ENCODE assay signal across 28 cellular contexts in the genomic region with DNA sequence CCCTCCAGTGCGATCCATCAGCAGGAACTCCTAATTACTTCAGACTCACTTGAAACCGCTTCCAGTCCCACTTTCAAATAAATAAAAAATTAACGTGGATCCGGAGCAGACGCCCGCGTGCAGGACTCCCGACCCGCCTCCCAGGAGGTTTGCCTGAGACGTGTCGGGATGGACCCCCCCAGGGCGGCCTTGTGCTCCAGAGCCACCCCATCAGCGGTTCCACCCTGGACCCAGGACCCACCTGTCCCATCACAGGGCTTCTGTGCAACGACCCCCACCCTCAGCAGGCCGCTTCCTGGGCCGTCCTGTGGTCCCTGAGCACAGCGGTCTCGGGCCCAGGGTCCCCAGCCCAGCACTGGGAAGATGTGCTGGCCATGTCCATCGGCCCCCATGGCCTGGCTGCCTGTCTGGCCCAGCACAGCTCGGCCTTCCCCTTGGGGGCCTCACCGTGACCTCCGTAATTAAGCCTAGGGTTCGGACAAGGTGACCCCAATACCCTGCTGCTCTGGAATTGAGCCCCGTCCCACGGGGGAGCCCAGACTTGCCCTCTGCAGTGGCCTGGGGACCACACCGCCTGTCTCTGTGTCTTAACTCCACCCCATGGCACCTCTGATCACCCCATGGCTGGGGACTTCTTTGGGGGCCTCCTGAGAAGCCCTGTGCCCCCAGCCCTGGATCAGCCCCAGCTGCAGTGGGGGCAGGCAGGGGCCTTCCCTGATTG.
"Had no signal": no experiment of that assay in that cellular context is flagged by ENCODE, and none has a peak within 500 bp of the region (broad histone marks: within the 10 kb centered on the region; RNA-seq: fewer than 3 reads in every experiment).

No MANE protein-coding gene starts in this region.

- H3K36me3 ChIP-seq: cardiac muscle cell, MG63, Peyer's patch had no signal

- ATAC-seq: activated CD8-positive, alpha-beta T cell treated with anti-CD3 and anti-CD28 coated beads, Interleukin-2, amount 10 ng/mL, durations not matched to agents 7 days and 5 days; activated naive CD4-positive, alpha-beta T cell treated with anti-CD3 and anti-CD28 coated beads, Interleukin-2, amount 50 U/mL, for 72 hours; activated naive CD8-positive, alpha-beta T cell treated with anti-CD3 and anti-CD28 coated beads, Interleukin-2, amount 50 U/mL, for 24 hours; T-helper 17 cell; WTC11 had no signal

- H3K4me1 ChIP-seq: Peyer's patch had no signal

- DNase-seq: activated CD4-positive, alpha-beta T cell treated with anti-CD3 and anti-CD28 coated beads for 48 hours; activated CD4-positive, alpha-beta T cell treated with anti-CD3 and anti-CD28 coated beads, Interleukin-2, amount 50 U/mL, for 4 hours; activated CD4-positive, CD25-positive, alpha-beta regulatory T cell treated with anti-CD3 and anti-CD28 coated beads, Interleukin-2, amount 50 U/mL, for 72 hours; activated CD8-positive, alpha-beta memory T cell treated with anti-CD3 and anti-CD28 coated beads, Interleukin-2, amount 50 U/mL, for 48 hours; activated CD8-positive, alpha-beta T cell treated with anti-CD3 and anti-CD28 coated beads, Interleukin-2, amount 10 ng/mL, durations not matched to agents 7 days and 5 days; activated effector memory CD4-positive, alpha-beta T cell treated with anti-CD3 and anti-CD28 coated beads, Interleukin-2, amount 50 U/mL, for 16 hours; activated naive CD4-positive, alpha-beta T cell treated with Interleukin-2 at 50 U/mL for 16 hours; activated naive CD8-positive, alpha-beta T cell treated with anti-CD3 and anti-CD28 coated beads, Interleukin-2, amount 50 U/mL, for 24 hours; activated T-cell treated with anti-CD3 and anti-CD28 coated beads, Interleukin-2, amount 50 U/mL, for 24 hours; amniotic stem cell; MG63; MV-4-11; NCI-H1092 treated with DMSO at 0.1 percent for 48 hours; NCI-H1417 treated with DMSO at 0.1 percent for 48 hours; NCI-H1694; NCI-H2029; NCI-H510A treated with DMSO at 0.1 percent for 48 hours; NCI-H69; Peyer's patch; SIG-M5; T-helper 17 cell; T-helper 9 cell had no signal

- FAIRE-seq: astrocyte had no signal

- H3K27me3 ChIP-seq: cardiac muscle cell, MG63, Peyer's patch had no signal

- H3K36me3 Mint-ChIP-seq: brain had no signal

- H3K27ac ChIP-seq: cardiac muscle cell, Peyer's patch, RWPE1 had no signal

- H3K27ac Mint-ChIP-seq: activated CD8-positive, alpha-beta T cell treated with anti-CD3 and anti-CD28 coated beads, Interleukin-2, amount 10 ng/mL, durations not matched to agents 7 days and 5 days; activated naive CD4-positive, alpha-beta T cell treated with anti-CD3 and anti-CD28 coated beads, Interleukin-2, amount 50 U/mL, for 72 hours; activated naive CD8-positive, alpha-beta T cell treated with anti-CD3 and anti-CD28 coated beads, Interleukin-2, amount 50 U/mL, for 24 hours; activated T-cell treated with anti-CD3 and anti-CD28 coated beads, Interleukin-2, amount 50 U/mL, for 24 hours; T-helper 17 cell; WTC11 had no signal

- H3K4me3 ChIP-seq: cardiac muscle cell, MG63, Peyer's patch had no signal

- H3K4me1 Mint-ChIP-seq: activated naive CD8-positive, alpha-beta T cell treated with anti-CD3 and anti-CD28 coated beads, Interleukin-2, amount 50 U/mL, for 24 hours; brain; WTC11 had no signal

- H3K4me3 Mint-ChIP-seq: activated CD8-positive, alpha-beta T cell treated with anti-CD3 and anti-CD28 coated beads, Interleukin-2, amount 10 ng/mL, durations not matched to agents 7 days and 5 days; activated naive CD8-positive, alpha-beta T cell treated with anti-CD3 and anti-CD28 coated beads, Interleukin-2, amount 50 U/mL, for 24 hours; activated T-cell treated with anti-CD3 and anti-CD28 coated beads, Interleukin-2, amount 50 U/mL, for 24 hours; brain; T-helper 17 cell; WTC11 had no signal
